Comparison of ENCODE assay signal across 20 cellular contexts in genomic region chr1:27130798-27131197, GRCh38. TPM values are rescaled to one million over a fixed set of nuclear protein-coding genes. Genes with fewer than 3 reads are reported as not detected.
DNase-seq lines count a peak whose midpoint lies in the region; ATAC-seq, FAIRE-seq and TF ChIP-seq lines count a peak whose summit lies in the region.
"Had no signal": no experiment of that assay in that cellular context is flagged by ENCODE, and none has a peak within 500 bp of the region (broad histone marks: within the 10 kb centered on the region; RNA-seq: fewer than 3 reads in every experiment).

No MANE protein-coding gene starts in this region.

- no peak overlapping the region for H3K14ac ChIP-seq in mesenchymal stem cell (ENCODE audit: low read length in 2 of 2)

- H3K27ac Mint-ChIP-seq in activated CD8-positive, alpha-beta T cell treated with anti-CD3 and anti-CD28 coated beads, Interleukin-2, amount 10 ng/mL, durations not matched to agents 7 days and 5 days: no peak overlapping the region
- H3K27ac Mint-ChIP-seq: activated CD8-positive, alpha-beta T cell treated with anti-CD3 and anti-CD28 coated beads for 36 hours had no signal

- H3K4me3 ChIP-seq in Peyer's patch: no peak overlapping the region
- H3K4me3 ChIP-seq in mesenchymal stem cell (ENCODE audit: insufficient read depth in 1 of 2, low read depth in 1 of 2, low read length in 2 of 2): peak overlapping the region in 1 of 2 experiments; percentile 2
- no peak overlapping the region for H3K4me3 ChIP-seq in small intestine (ENCODE audit: low read depth in 1 of 2, low read length in 2 of 2)
- H3K4me3 ChIP-seq: MG63, vagina had no signal

- peak overlapping the region in 1 of 2 experiments; percentile 7 for H2BK12ac ChIP-seq in mesenchymal stem cell (ENCODE audit: low read length in 2 of 2)

- no peak overlapping the region for H3K23ac ChIP-seq in mesenchymal stem cell (ENCODE audit: low read length in 2 of 2)

- H4K8ac ChIP-seq in mesenchymal stem cell (ENCODE audit: low read length): no peak overlapping the region

- H2BK120ac ChIP-seq in mesenchymal stem cell (ENCODE audit: low read depth, low read length): no peak overlapping the region

- peaks cover 0 to 15% (median 2%) of the 10 kb centered on the region in 4 donors for H3K4me1 ChIP-seq in Peyer's patch
- peaks cover 6% of the 10 kb centered on the region for H3K4me1 ChIP-seq in mesenchymal stem cell (ENCODE audit: control insufficient read depth, insufficient read depth, low read depth, low read length)
- peaks cover 0 to 3% of the 10 kb centered on the region in 2 donors for H3K4me1 ChIP-seq in small intestine (ENCODE audit: control insufficient read depth in 2 of 2, insufficient read depth in 1 of 2, low read depth in 1 of 2, low read length in 1 of 2)

- H3K9ac ChIP-seq in mesenchymal stem cell (ENCODE audit: low read length): no peak overlapping the region

- no peak overlapping the region for H2AK5ac ChIP-seq in mesenchymal stem cell (ENCODE audit: low read length, severe bottlenecking)

- no peak overlapping the region for H3K4me3 Mint-ChIP-seq in activated CD8-positive, alpha-beta T cell treated with anti-CD3 and anti-CD28 coated beads, Interleukin-2, amount 10 ng/mL, durations not matched to agents 7 days and 5 days
- H3K4me3 Mint-ChIP-seq: activated CD8-positive, alpha-beta T cell treated with anti-CD3 and anti-CD28 coated beads for 36 hours had no signal

- H3K4me1 Mint-ChIP-seq in activated CD8-positive, alpha-beta T cell treated with anti-CD3 and anti-CD28 coated beads, Interleukin-2, amount 10 ng/mL, durations not matched to agents 7 days and 5 days (ENCODE audit: low read depth): peaks cover 22% of the 10 kb centered on the region

- POLR2A ChIA-PET in activated CD8-positive, alpha-beta T cell treated with anti-CD3 and anti-CD28 coated beads, Interleukin-2, amount 10 ng/mL, durations not matched to agents 7 days and 5 days (lab: Charles Lee): interaction anchor here (1.9 kb wide), 1 partner anchor 24 kb away, joined by 6 read pairs; the partner anchor contains the start of gene SLC9A1

- peak overlapping the region in 1 of 2 experiments; percentile 37 for H3K18ac ChIP-seq in mesenchymal stem cell (ENCODE audit: low read depth in 1 of 2, low read length in 2 of 2)

- H2BK5ac ChIP-seq in mesenchymal stem cell (ENCODE audit: low read depth, low read length, poor library complexity, severe bottlenecking): no peak overlapping the region

- H3K4ac ChIP-seq in mesenchymal stem cell (ENCODE audit: low read depth in 1 of 2, low read length in 2 of 2): no peak overlapping the region

- H3K4me2 ChIP-seq in mesenchymal stem cell (ENCODE audit: low read length, poor library complexity, severe bottlenecking): no peak overlapping the region

- TF ChIP-seq CTCF in Peyer's patch (IDR thresholded peaks at IDR 0.05): no peak

- H3K27me3 ChIP-seq in Peyer's patch (no peaks in the 10 kb centered on the region), mesenchymal stem cell (ENCODE audit: control insufficient read depth in 1 of 2, insufficient read depth in 1 of 2, low read length in 2 of 2) (no peaks in the 10 kb centered on the region), small intestine (ENCODE audit: control insufficient read depth in 2 of 2, insufficient read depth in 2 of 2, low read length in 2 of 2) (no peaks in the 10 kb centered on the region)
- H3K27me3 ChIP-seq: MG63, vagina had no signal

- no peak overlapping the region for H2AFZ ChIP-seq in mesenchymal stem cell (ENCODE audit: low read depth, low read length)

- FAIRE-seq in small intestine (lab: Jason Lieb, UNC): no peak

- H3K27me3 Mint-ChIP-seq in activated CD8-positive, alpha-beta T cell treated with anti-CD3 and anti-CD28 coated beads, Interleukin-2, amount 10 ng/mL, durations not matched to agents 7 days and 5 days (ENCODE audit: low read depth): no peaks in the 10 kb centered on the region
- H3K27me3 Mint-ChIP-seq: activated CD8-positive, alpha-beta T cell treated with anti-CD3 and anti-CD28 coated beads for 36 hours had no signal

- H2BK15ac ChIP-seq in mesenchymal stem cell (ENCODE audit: low read depth, poor library complexity, severe bottlenecking): no peak overlapping the region

- no peaks in the 10 kb centered on the region for H3K9me3 ChIP-seq in Peyer's patch
- no peaks in the 10 kb centered on the region for H3K9me3 ChIP-seq in mesenchymal stem cell (ENCODE audit: control insufficient read depth, low read length)
- H3K9me3 ChIP-seq in small intestine (ENCODE audit: control insufficient read depth, low read depth): no peaks in the 10 kb centered on the region
- H3K9me3 ChIP-seq: MG63, vagina had no signal

- DNase-seq in Peyer's patch (peak in 2 of 3 donors; percentile 73 to 79), Right ventricle myocardium superior (peak; percentile 80), mesenchymal stem cell (no peak), small intestine (peak; percentile 98), OCI-M1 (lab: John Stamatoyannopoulos, UW) (no peak)
- DNase-seq in activated CD8-positive, alpha-beta T cell treated with anti-CD3 and anti-CD28 coated beads, Interleukin-2, amount 10 ng/mL, durations not matched to agents 7 days and 5 days: no peak
- DNase-seq in stimulated activated CD4-positive, alpha-beta T cell treated with anti-CD3 and anti-CD28 coated beads, Interleukin-1b, Interleukin-23, amount 100 ng/mL, for 48 hours: no peak
- DNase-seq: activated CD4-positive, CD25-positive, alpha-beta regulatory T cell treated with anti-CD3 and anti-CD28 coated beads, Interleukin-2, amount 50 U/mL, for 72 hours; activated CD8-positive, alpha-beta T cell treated with anti-CD3 and anti-CD28 coated beads for 36 hours; activated gamma-delta T cell treated with Interleukin-2 at 50 U/mL for 16 hours; dermis blood vessel endothelial cell; DMS79; HCEC 1CT; MG63; NCI-H1417 treated with DMSO at 0.1 percent for 48 hours; NCI-H526; occipital lobe; stimulated activated CD8-positive, alpha-beta memory T cell treated with anti-CD3 and anti-CD28 coated beads, Interleukin-4, amount 100 ng/mL, for 48 hours had no signal

- WGBS in mesenchymal stem cell: 99% methylated on average over 3 of the region's 3 CpGs
- WGBS in small intestine, 3 donors: 5 to 50% (median 35%) methylated on average over 3 of the region's 3 CpGs

- CTCF ChIA-PET in activated CD8-positive, alpha-beta T cell treated with anti-CD3 and anti-CD28 coated beads, Interleukin-2, amount 10 ng/mL, durations not matched to agents 7 days and 5 days (lab: Charles Lee): interaction anchor here (1.3 kb wide), 1 partner anchor 28 kb away, joined by 3 read pairs; no protein-coding TSS in a partner anchor

- H3K27ac ChIP-seq in Peyer's patch (peak overlapping the region in 2 of 4 donors; percentile 48 to 60), mesenchymal stem cell (ENCODE audit: low read length, poor library complexity, severe bottlenecking) (no peak overlapping the region), small intestine (ENCODE audit: low read depth in 1 of 2, low read length in 1 of 2) (peak overlapping the region; percentile 88 to 92)
- H3K27ac ChIP-seq: vagina had no signal

- H3K36me3 ChIP-seq in Peyer's patch: no peaks in the 10 kb centered on the region
- H3K36me3 ChIP-seq in mesenchymal stem cell (ENCODE audit: control insufficient read depth in 1 of 2, insufficient read depth in 2 of 2, low read depth in 1 of 2, low read length in 2 of 2): peaks cover 6 to 26% of the 10 kb centered on the region in 2 experiments
- peaks cover 0 to 2% of the 10 kb centered on the region in 2 donors for H3K36me3 ChIP-seq in small intestine (ENCODE audit: control insufficient read depth in 2 of 2, insufficient read depth in 2 of 2, low read length in 2 of 2)
- H3K36me3 ChIP-seq: MG63, vagina had no signal

- peaks cover 30% of the 10 kb centered on the region for H3K79me1 ChIP-seq in mesenchymal stem cell (replicated peaks; ENCODE audit: low read length, poor library complexity, severe bottlenecking)

- intact Hi-C loops in Right ventricle myocardium superior (cut with DNase I): no loop called here

- peak; percentile 91 for ATAC-seq in Right ventricle myocardium superior (ENCODE audit: poor library complexity)
- no peak for ATAC-seq in GM19395 (IDR thresholded peaks at IDR 0.05; ENCODE audit: unreplicated experiment)
- ATAC-seq in activated CD8-positive, alpha-beta T cell treated with anti-CD3 and anti-CD28 coated beads, Interleukin-2, amount 10 ng/mL, durations not matched to agents 7 days and 5 days: no peak
- ATAC-seq: activated CD8-positive, alpha-beta T cell treated with anti-CD3 and anti-CD28 coated beads for 36 hours had no signal

- TF ChIP-seq POLR2A in Peyer's patch (IDR thresholded peaks at IDR 0.05): no peak

- H4K91ac ChIP-seq in mesenchymal stem cell (ENCODE audit: low read length): peak overlapping the region; percentile 44

- H3K9me3 Mint-ChIP-seq in activated CD8-positive, alpha-beta T cell treated with anti-CD3 and anti-CD28 coated beads, Interleukin-2, amount 10 ng/mL, durations not matched to agents 7 days and 5 days (ENCODE audit: insufficient read depth): no peaks in the 10 kb centered on the region
- H3K9me3 Mint-ChIP-seq: activated CD8-positive, alpha-beta T cell treated with anti-CD3 and anti-CD28 coated beads for 36 hours had no signal

- peaks cover 10% of the 10 kb centered on the region for H3K36me3 Mint-ChIP-seq in activated CD8-positive, alpha-beta T cell treated with anti-CD3 and anti-CD28 coated beads, Interleukin-2, amount 10 ng/mL, durations not matched to agents 7 days and 5 days (ENCODE audit: low read depth)

RNA-seq across cellular contexts. Expression of gene SLC9A1, which starts 24.1 kb away (rescaled TPM):
- total RNA-seq in Peyer's patch: 10 to 100 TPM in 3 of 4 donors, 1 to 10 TPM in 1; 5.8 to 68.3 (median 48.2) TPM
- 17.6 TPM for total RNA-seq in Right ventricle myocardium superior
- polyA plus RNA-seq in mesenchymal stem cell (2013, experiment 1 of 2): 37.0 TPM
- 36.1 TPM for polyA plus RNA-seq in mesenchymal stem cell (2013, experiment 2 of 2)
- 10 to 100 TPM; 40.2 to 41.3 (median 41.2) TPM for polyA plus RNA-seq in small intestine
- 10 to 100 TPM; 28.3 to 29.0 TPM for total RNA-seq in activated CD8-positive, alpha-beta T cell treated with anti-CD3 and anti-CD28 coated beads, Interleukin-2, amount 10 ng/mL, durations not matched to agents 7 days and 5 days

Comparison
In these comparisons a context has a peak if more than half of its experiments do, and no peak if none do; other contexts are left out.
1. DNase-seq: peak in Peyer's patch (2 of 3), Right ventricle myocardium superior (single experiment) and small intestine (single experiment); none in mesenchymal stem cell (single experiment), activated CD8-positive, alpha-beta T cell treated with anti-CD3 and anti-CD28 coated beads, Interleukin-2, amount 10 ng/mL, durations not matched to agents 7 days and 5 days (single experiment), stimulated activated CD4-positive, alpha-beta T cell treated with anti-CD3 and anti-CD28 coated beads, Interleukin-1b, Interleukin-23, amount 100 ng/mL, for 48 hours (single experiment) and OCI-M1 (single experiment).